1 cellular context compared by ENCODE assay signal in genomic region chr18:48488388-48488850, GRCh38.
A peak's percentile ranks its signal among the peaks of the same experiment; 100 is the strongest.
TF ChIP-seq lines count a peak whose summit lies in the region.

No MANE protein-coding gene starts in this region.

TF ChIP-seq in HepG2, 621 proteins besides CTCF, POLR2A, EP300 and RAD21 (continued from another document and continues in another):
- TF ChIP-seq IRF9 (CRISPR knock-in tag; IDR thresholded peaks at IDR 0.05; ENCODE audit: borderline replicate concordance) (no peak), NPAS2 (CRISPR knock-in tag; IDR thresholded peaks at IDR 0.05; ENCODE audit: borderline replicate concordance) (no peak), ZNF205 (CRISPR knock-in tag; IDR thresholded peaks at IDR 0.05) (peak; percentile 60; the same call in 1 of the 2 replicates), MZF1 (CRISPR knock-in tag; IDR thresholded peaks at IDR 0.05; ENCODE audit: borderline replicate concordance) (no peak), MAX (IDR thresholded peaks at IDR 0.05) (peak; percentile 64), ZNF44 (CRISPR knock-in tag; IDR thresholded peaks at IDR 0.05) (no peak), ZNF3 (CRISPR knock-in tag; IDR thresholded peaks at IDR 0.05) (no peak), ZNF543 (CRISPR knock-in tag; IDR thresholded peaks at IDR 0.05) (no peak), ZZZ3 (CRISPR knock-in tag; IDR thresholded peaks at IDR 0.05; ENCODE audit: borderline replicate concordance) (no peak), ZNF792 (CRISPR knock-in tag; IDR thresholded peaks at IDR 0.05) (peak; percentile 54; the same call in 1 of the 2 replicates), TSC22D2 (CRISPR knock-in tag; IDR thresholded peaks at IDR 0.05; ENCODE audit: borderline replicate concordance) (no peak), HNF4G (IDR thresholded peaks at IDR 0.05; ENCODE audit: borderline replicate concordance, low read depth, low read length) (peak; percentile 55; the same call in 1 of the 2 replicates), HNF4G (CRISPR knock-in tag; IDR thresholded peaks at IDR 0.05; ENCODE audit: borderline replicate concordance, low read depth) (no peak), SALL2 (CRISPR knock-in tag; IDR thresholded peaks at IDR 0.05) (peak; percentile 60; the same call in 1 of the 2 replicates), NCOA2 (CRISPR knock-in tag; IDR thresholded peaks at IDR 0.05) (peak; percentile 94), TAF1 (CRISPR knock-in tag; IDR thresholded peaks at IDR 0.05) (no peak), HNF1B (CRISPR knock-in tag; IDR thresholded peaks at IDR 0.05) (peak; percentile 98), ZBTB37 (CRISPR knock-in tag; IDR thresholded peaks at IDR 0.05) (no peak), ZNF17 (CRISPR knock-in tag; IDR thresholded peaks at IDR 0.05) (no peak), ATF6 (CRISPR knock-in tag; conservative IDR thresholded peaks at IDR 0.05) (no peak), ZSCAN25 (CRISPR knock-in tag; IDR thresholded peaks at IDR 0.05) (no peak), ZNF580 (CRISPR knock-in tag; IDR thresholded peaks at IDR 0.05; ENCODE audit: borderline replicate concordance, low read depth) (peak; percentile 76; the same call in 1 of the 2 replicates), ZKSCAN1 (IDR thresholded peaks at IDR 0.05; ENCODE audit: low read length) (no peak), ZMYM2 (CRISPR knock-in tag; IDR thresholded peaks at IDR 0.05) (no peak), HBP1 (CRISPR knock-in tag; IDR thresholded peaks at IDR 0.05; ENCODE audit: low read depth) (peak; percentile 26; the same call in 1 of the 2 replicates), BCL6 (CRISPR knock-in tag; IDR thresholded peaks at IDR 0.05) (peak; percentile 97), RBAK (CRISPR knock-in tag; IDR thresholded peaks at IDR 0.05) (0 out of 2 replicates have a peak, but pooled peaks have one; percentile 25), ZNF672 (CRISPR knock-in tag; IDR thresholded peaks at IDR 0.05) (no peak), ZNF383 (CRISPR knock-in tag; IDR thresholded peaks at IDR 0.05; ENCODE audit: borderline replicate concordance) (no peak), MEF2D (CRISPR knock-in tag; IDR thresholded peaks at IDR 0.05) (peak; percentile 49; the same call in 1 of the 2 replicates), ERF (CRISPR knock-in tag; IDR thresholded peaks at IDR 0.05) (peak; percentile 26; the same call in 1 of the 2 replicates), TBL1XR1 (IDR thresholded peaks at IDR 0.05; ENCODE audit: borderline replicate concordance, low read length, partially characterized antibody) (no peak), PCBP1 (IDR thresholded peaks at IDR 0.05; ENCODE audit: borderline replicate concordance, low read depth, low read length) (no peak), ZNF761 (CRISPR knock-in tag; conservative IDR thresholded peaks at IDR 0.05) (no peak), AHR (CRISPR knock-in tag; IDR thresholded peaks at IDR 0.05) (no peak), ZFP1 (CRISPR knock-in tag; IDR thresholded peaks at IDR 0.05) (peak; percentile 58; the same call in 1 of the 2 replicates), SRY (CRISPR knock-in tag; IDR thresholded peaks at IDR 0.05) (no peak), ZNF354B (CRISPR knock-in tag; IDR thresholded peaks at IDR 0.05) (no peak), ZNF24 (IDR thresholded peaks at IDR 0.05) (no peak)
- TF ChIP-seq, protein P1, sequence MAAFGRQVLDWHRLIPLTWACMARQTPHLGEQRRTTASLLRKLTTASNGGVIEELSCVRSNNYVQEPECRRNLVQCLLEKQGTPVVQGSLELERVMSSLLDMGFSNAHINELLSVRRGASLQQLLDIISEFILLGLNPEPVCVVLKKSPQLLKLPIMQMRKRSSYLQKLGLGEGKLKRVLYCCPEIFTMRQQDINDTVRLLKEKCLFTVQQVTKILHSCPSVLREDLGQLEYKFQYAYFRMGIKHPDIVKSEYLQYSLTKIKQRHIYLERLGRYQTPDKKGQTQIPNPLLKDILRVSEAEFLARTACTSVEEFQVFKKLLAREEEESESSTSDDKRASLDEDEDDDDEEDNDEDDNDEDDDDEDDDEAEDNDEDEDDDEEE (CRISPR knock-in tag; IDR thresholded peaks at IDR 0.05), result no peak
- TF ChIP-seq, protein P2, sequence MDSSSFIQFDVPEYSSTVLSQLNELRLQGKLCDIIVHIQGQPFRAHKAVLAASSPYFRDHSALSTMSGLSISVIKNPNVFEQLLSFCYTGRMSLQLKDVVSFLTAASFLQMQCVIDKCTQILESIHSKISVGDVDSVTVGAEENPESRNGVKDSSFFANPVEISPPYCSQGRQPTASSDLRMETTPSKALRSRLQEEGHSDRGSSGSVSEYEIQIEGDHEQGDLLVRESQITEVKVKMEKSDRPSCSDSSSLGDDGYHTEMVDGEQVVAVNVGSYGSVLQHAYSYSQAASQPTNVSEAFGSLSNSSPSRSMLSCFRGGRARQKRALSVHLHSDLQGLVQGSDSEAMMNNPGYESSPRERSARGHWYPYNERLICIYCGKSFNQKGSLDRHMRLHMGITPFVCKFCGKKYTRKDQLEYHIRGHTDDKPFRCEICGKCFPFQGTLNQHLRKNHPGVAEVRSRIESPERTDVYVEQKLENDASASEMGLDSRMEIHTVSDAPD (CRISPR knock-in tag; IDR thresholded peaks at IDR 0.05), result no peak
- TF ChIP-seq, protein P3, sequence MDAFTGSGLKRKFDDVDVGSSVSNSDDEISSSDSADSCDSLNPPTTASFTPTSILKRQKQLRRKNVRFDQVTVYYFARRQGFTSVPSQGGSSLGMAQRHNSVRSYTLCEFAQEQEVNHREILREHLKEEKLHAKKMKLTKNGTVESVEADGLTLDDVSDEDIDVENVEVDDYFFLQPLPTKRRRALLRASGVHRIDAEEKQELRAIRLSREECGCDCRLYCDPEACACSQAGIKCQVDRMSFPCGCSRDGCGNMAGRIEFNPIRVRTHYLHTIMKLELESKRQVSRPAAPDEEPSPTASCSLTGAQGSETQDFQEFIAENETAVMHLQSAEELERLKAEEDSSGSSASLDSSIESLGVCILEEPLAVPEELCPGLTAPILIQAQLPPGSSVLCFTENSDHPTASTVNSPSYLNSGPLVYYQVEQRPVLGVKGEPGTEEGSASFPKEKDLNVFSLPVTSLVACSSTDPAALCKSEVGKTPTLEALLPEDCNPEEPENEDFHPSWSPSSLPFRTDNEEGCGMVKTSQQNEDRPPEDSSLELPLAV (CRISPR knock-in tag; conservative IDR thresholded peaks at IDR 0.05; ENCODE audit: low read depth), result no peak
- TF ChIP-seq, protein P4, sequence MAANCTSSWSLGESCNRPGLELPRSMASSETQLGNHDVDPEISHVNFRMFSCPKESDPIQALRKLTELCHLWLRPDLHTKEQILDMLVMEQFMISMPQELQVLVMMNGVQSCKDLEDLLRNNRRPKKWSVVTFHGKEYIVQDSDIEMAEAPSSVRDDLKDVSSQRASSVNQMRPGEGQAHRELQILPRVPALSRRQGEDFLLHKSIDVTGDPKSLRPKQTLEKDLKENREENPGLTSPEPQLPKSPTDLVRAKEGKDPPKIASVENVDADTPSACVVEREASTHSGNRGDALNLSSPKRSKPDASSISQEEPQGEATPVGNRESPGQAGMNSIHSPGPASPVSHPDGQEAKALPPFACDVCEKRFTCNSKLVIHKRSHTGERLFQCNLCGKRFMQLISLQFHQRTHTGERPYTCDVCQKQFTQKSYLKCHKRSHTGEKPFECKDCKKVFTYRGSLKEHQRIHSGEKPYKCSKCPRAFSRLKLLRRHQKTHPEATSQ (CRISPR knock-in tag; IDR thresholded peaks at IDR 0.05; ENCODE audit: borderline replicate concordance), result no peak
- TF ChIP-seq, protein P5, sequence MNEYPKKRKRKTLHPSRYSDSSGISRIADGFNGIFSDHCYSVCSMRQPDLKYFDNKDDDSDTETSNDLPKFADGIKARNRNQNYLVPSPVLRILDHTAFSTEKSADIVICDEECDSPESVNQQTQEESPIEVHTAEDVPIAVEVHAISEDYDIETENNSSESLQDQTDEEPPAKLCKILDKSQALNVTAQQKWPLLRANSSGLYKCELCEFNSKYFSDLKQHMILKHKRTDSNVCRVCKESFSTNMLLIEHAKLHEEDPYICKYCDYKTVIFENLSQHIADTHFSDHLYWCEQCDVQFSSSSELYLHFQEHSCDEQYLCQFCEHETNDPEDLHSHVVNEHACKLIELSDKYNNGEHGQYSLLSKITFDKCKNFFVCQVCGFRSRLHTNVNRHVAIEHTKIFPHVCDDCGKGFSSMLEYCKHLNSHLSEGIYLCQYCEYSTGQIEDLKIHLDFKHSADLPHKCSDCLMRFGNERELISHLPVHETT (CRISPR knock-in tag; conservative IDR thresholded peaks at IDR 0.05), result no peak
- TF ChIP-seq, protein P6, sequence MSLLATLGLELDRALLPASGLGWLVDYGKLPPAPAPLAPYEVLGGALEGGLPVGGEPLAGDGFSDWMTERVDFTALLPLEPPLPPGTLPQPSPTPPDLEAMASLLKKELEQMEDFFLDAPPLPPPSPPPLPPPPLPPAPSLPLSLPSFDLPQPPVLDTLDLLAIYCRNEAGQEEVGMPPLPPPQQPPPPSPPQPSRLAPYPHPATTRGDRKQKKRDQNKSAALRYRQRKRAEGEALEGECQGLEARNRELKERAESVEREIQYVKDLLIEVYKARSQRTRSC (CRISPR knock-in tag; IDR thresholded peaks at IDR 0.05; ENCODE audit: low read depth), result no peak
- TF ChIP-seq, protein P7, sequence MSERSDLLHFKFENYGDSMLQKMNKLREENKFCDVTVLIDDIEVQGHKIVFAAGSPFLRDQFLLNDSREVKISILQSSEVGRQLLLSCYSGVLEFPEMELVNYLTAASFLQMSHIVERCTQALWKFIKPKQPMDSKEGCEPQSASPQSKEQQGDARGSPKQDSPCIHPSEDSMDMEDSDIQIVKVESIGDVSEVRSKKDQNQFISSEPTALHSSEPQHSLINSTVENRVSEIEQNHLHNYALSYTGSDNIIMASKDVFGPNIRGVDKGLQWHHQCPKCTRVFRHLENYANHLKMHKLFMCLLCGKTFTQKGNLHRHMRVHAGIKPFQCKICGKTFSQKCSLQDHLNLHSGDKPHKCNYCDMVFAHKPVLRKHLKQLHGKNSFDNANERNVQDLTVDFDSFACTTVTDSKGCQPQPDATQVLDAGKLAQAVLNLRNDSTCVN (CRISPR knock-in tag; IDR thresholded peaks at IDR 0.05; ENCODE audit: borderline replicate concordance), result no peak
- TF ChIP-seq, protein P8, sequence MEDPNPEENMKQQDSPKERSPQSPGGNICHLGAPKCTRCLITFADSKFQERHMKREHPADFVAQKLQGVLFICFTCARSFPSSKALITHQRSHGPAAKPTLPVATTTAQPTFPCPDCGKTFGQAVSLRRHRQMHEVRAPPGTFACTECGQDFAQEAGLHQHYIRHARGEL (CRISPR knock-in tag; IDR thresholded peaks at IDR 0.05), result no peak
